Comparison of ENCODE assay signal across 20 cellular contexts in the genomic region with DNA sequence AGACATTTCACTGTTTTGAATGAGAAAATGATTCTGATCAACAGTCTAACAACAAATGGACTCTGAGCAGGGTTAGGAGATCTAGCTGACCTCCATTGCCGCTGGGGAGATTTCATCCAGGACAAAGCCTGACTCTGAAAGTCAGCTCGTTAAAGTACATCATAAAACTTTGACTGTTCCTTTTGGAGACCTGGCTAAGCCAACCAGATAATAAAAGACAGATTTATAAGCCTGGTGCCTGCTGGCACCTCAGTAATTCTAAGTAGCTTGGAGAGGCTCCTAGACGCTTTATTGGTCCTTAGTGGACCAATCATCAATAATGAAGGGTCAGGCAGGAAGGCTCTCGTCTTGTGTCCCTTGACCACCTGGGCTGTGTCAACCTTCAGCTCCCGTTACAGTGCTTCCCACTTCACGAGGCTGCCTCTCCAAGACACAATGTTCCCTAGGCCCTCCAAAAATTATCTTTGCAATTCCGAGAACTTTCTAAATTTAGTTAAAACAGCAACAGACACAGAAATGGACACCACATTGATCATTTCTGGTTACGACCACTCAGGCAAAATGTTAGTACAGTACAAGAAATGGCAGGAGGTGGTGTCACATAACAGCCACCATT. TPM values are rescaled to one million over a fixed set of nuclear protein-coding genes. Genes with fewer than 3 reads are reported as not detected.
A peak's percentile ranks its signal among the peaks of the same experiment; 100 is the strongest.
DNase-seq lines count a peak whose midpoint lies in the region; ATAC-seq, FAIRE-seq and TF ChIP-seq lines count a peak whose summit lies in the region.
"Had no signal": no experiment of that assay in that cellular context is flagged by ENCODE, and none has a peak within 500 bp of the region (broad histone marks: within the 10 kb centered on the region; RNA-seq: fewer than 3 reads in every experiment).

No MANE protein-coding gene starts in this region.

- H3K9me3 Mint-ChIP-seq in effector memory CD8-positive, alpha-beta T cell, result no peaks in the 10 kb centered on the region
- H3K9me3 Mint-ChIP-seq: CD8-positive, alpha-beta T cell had no signal

- H3K27me3 Mint-ChIP-seq in effector memory CD8-positive, alpha-beta T cell, result no peaks in the 10 kb centered on the region

- intact Hi-C loops in prostate gland (cut with DNase I), result loop anchor here (2.0 kb wide), 1 partner anchor 47 kb away; a partner anchor contains a TSS

- TF ChIP-seq CTCF in bronchial epithelial cell (IDR thresholded peaks at IDR 0.05; ENCODE audit: insufficient read depth, low read length, severe bottlenecking), result no peak
- no peak for TF ChIP-seq CTCF in prostate gland (IDR thresholded peaks at IDR 0.05)
- no peak for TF ChIP-seq CTCF in gastroesophageal sphincter (IDR thresholded peaks at IDR 0.05)

- no peak overlapping the region for H3K4me3 Mint-ChIP-seq in effector memory CD8-positive, alpha-beta T cell
- H3K4me3 Mint-ChIP-seq: CD14-positive monocyte; CD8-positive, alpha-beta T cell had no signal

- H3K27ac ChIP-seq in prostate gland (peak overlapping the region; percentile 14 to 42), gastroesophageal sphincter (no peak overlapping the region)
- H3K27ac ChIP-seq: 22Rv1, GM23248, HL-60 had no signal

- TF ChIP-seq POLR2A in prostate gland (IDR thresholded peaks at IDR 0.05), result no peak
- no peak for TF ChIP-seq POLR2A in gastroesophageal sphincter (IDR thresholded peaks at IDR 0.05)

- peaks cover 8% of the 10 kb centered on the region for H3K36me3 Mint-ChIP-seq in effector memory CD8-positive, alpha-beta T cell (ENCODE audit: insufficient read depth)
- H3K36me3 Mint-ChIP-seq: CD14-positive monocyte; CD8-positive, alpha-beta T cell had no signal

- peak; percentile 35 for DNase-seq in NCI-H82 (lab: John Stamatoyannopoulos, UW)
- DNase-seq in NCI-H82 treated with DMSO at 0.1 percent for 48 hours (lab: John Stamatoyannopoulos, UW; ENCODE audit: unreplicated experiment), result no peak
- DNase-seq in bronchial epithelial cell (ENCODE audit: low read depth), result no peak
- peak; percentile 12 for DNase-seq in prostate gland (ENCODE audit: low spot score)
- no peak for DNase-seq in OCI-M1 (lab: John Stamatoyannopoulos, UW)
- DNase-seq in effector memory CD8-positive, alpha-beta T cell, result no peak
- DNase-seq: CD8-positive, alpha-beta T cell; COR-L47; DMS153; DMS79 treated with DMSO at 0.1 percent for 48 hours; GF-D8; GM23248 had no signal

- no peak for TF ChIP-seq EP300 in gastroesophageal sphincter (IDR thresholded peaks at IDR 0.05)

- no peak overlapping the region for H3K27ac Mint-ChIP-seq in effector memory CD8-positive, alpha-beta T cell
- H3K27ac Mint-ChIP-seq: CD8-positive, alpha-beta T cell had no signal

- peaks cover 3 to 6% of the 10 kb centered on the region in 2 donors for H3K4me1 Mint-ChIP-seq in effector memory CD8-positive, alpha-beta T cell (ENCODE audit: low read depth in 2 of 2)

- no peaks in the 10 kb centered on the region for H3K4me1 ChIP-seq in prostate gland (replicated peaks)
- H3K4me1 ChIP-seq in gastroesophageal sphincter, result peaks cover 0 to 6% (median 0%) of the 10 kb centered on the region in 3 donors

- H3K36me3 ChIP-seq in bronchial epithelial cell (ENCODE audit: control insufficient read depth, insufficient read depth, low read length), result no peaks in the 10 kb centered on the region
- H3K36me3 ChIP-seq in prostate gland, result no peaks in the 10 kb centered on the region
- no peaks in the 10 kb centered on the region for H3K36me3 ChIP-seq in gastroesophageal sphincter

- H3K9me3 ChIP-seq in prostate gland, result no peaks in the 10 kb centered on the region
- no peaks in the 10 kb centered on the region for H3K9me3 ChIP-seq in gastroesophageal sphincter

- ATAC-seq in HG02642 (IDR thresholded peaks at IDR 0.05; ENCODE audit: poor library complexity, unreplicated experiment) (no peak), gastroesophageal sphincter (no peak)
- no peak for ATAC-seq in effector memory CD8-positive, alpha-beta T cell (replicated peaks)
- ATAC-seq: CD8-positive, alpha-beta T cell; HCT116 had no signal

- peak; percentile 60 for FAIRE-seq in bronchial epithelial cell (lab: Jason Lieb, UNC)
- FAIRE-seq: D721Med, H54 had no signal

- no peak overlapping the region for H3K4me3 ChIP-seq in bronchial epithelial cell (ENCODE audit: low read depth, low read length)
- no peak overlapping the region for H3K4me3 ChIP-seq in prostate gland
- H3K4me3 ChIP-seq in gastroesophageal sphincter, result no peak overlapping the region
- H3K4me3 ChIP-seq: GM23248 had no signal

- no peaks in the 10 kb centered on the region for H3K27me3 ChIP-seq in bronchial epithelial cell (ENCODE audit: control insufficient read depth, insufficient read depth, low read length)
- H3K27me3 ChIP-seq in prostate gland (replicated peaks; ENCODE audit: insufficient read depth), result no peaks in the 10 kb centered on the region
- no peaks in the 10 kb centered on the region for H3K27me3 ChIP-seq in gastroesophageal sphincter

- 27% methylated on average over 8 of the region's 8 CpGs for WGBS in prostate gland
- WGBS in gastroesophageal sphincter (ENCODE audit: low coverage in 1 of 2), 2 donors, result 56 to 92% methylated on average over 6 to 7 of the region's 8 CpGs

RNA-seq across cellular contexts. Expression of a gene that starts 47.9 kb away (rescaled TPM):
- total RNA-seq in bronchial epithelial cell, result 12.1 and 16.6 TPM in 2 replicates
- total RNA-seq in prostate gland, result 1 to 10 TPM; 2.1 to 4.1 TPM
- 1 to 10 TPM in 3 of 4 donors, not detected in 1; 1.2 to 2.7 (median 1.3) TPM for total RNA-seq in gastroesophageal sphincter

Comparison
In these comparisons a context has a peak if more than half of its experiments do, and no peak if none do; other contexts are left out.
1. DNase-seq: peak in NCI-H82 (single experiment) and prostate gland (single experiment); none in NCI-H82 treated with DMSO at 0.1 percent for 48 hours (single experiment), bronchial epithelial cell (single experiment), OCI-M1 (single experiment) and effector memory CD8-positive, alpha-beta T cell (0 of 3).
2. H3K27ac ChIP-seq: peak in prostate gland (2 of 2); none in gastroesophageal sphincter (0 of 4).